In the genomic region with DNA sequence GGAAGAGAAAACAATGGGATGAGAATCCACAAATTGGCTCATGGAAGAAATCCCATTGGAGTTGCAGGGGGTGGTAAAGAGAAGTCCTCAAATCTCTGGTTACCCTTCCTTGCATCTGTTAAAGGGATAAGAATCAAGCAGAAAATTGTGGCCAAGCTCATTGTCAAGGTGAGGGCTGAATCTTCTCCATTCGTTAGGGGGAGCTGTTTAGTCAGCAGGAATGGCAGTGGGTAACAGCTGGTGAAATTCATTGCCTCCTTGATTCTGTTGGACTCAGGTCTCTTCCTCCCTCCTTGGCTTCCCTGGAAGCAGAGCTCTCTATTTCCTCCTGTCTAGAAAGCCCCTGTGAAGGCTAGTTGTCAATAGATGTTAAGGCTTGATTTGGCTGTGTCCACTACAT, we compare ENCODE assay signal across 12 cellular contexts.
A peak's percentile ranks its signal among the peaks of the same experiment; 100 is the strongest.
DNase-seq lines count a peak whose midpoint lies in the region; ATAC-seq and TF ChIP-seq lines count a peak whose summit lies in the region.
"Had no signal": no experiment of that assay in that cellular context is flagged by ENCODE, and none has a peak within 500 bp of the region (broad histone marks: within the 10 kb centered on the region; RNA-seq: fewer than 3 reads in every experiment).

No MANE protein-coding gene starts in this region.

- no peaks in the 10 kb centered on the region for H3K79me2 ChIP-seq in OCI-LY7 (ENCODE audit: insufficient read depth, low read depth, low read length)

- no peak overlapping the region for H3K27ac ChIP-seq in OCI-LY7 (ENCODE audit: low read depth, low read length, poor library complexity, severe bottlenecking)

- H3K9me3 ChIP-seq in OCI-LY7 (ENCODE audit: low read length), result no peaks in the 10 kb centered on the region

- H3K4me3 ChIP-seq in OCI-LY7 (ENCODE audit: low read depth, low read length, poor library complexity, severe bottlenecking), result no peak overlapping the region
- H3K4me3 ChIP-seq in fibroblast of mammary gland (ENCODE audit: control insufficient read depth, low read depth, low read length), result no peak overlapping the region

- in situ Hi-C loops in ACHN (cut with HindIII; ENCODE audit: low pct_ligation_motif_present, low pct_unique_long_range_greater_than_20kb, low sequenced_read_pairs) (no loop called here), GM13977 (cut with MboI; ENCODE audit: low pct_unique_long_range_greater_than_20kb, low sequenced_read_pairs, unreplicated experiment) (no loop called here)

- TF ChIP-seq POLR2A in GM18505 (IDR thresholded peaks at IDR 0.05; ENCODE audit: borderline replicate concordance, extremely low read depth, insufficient read depth, insufficient read length), result no peak

- no peak overlapping the region for H3K4me2 ChIP-seq in OCI-LY7 (ENCODE audit: low read length)

- no TSS peak for BruUV-seq in OCI-LY7 (replicated peaks; lab: Mats Ljungman, UMichigan)

- H3K9me2 ChIP-seq in OCI-LY7 (ENCODE audit: insufficient read depth, low read length), result no peaks in the 10 kb centered on the region

- H3K4me1 ChIP-seq in OCI-LY7 (ENCODE audit: insufficient read depth, low read length, poor library complexity, severe bottlenecking), result no peaks in the 10 kb centered on the region

- no peak overlapping the region for H2AFZ ChIP-seq in OCI-LY7 (ENCODE audit: low read length)

- POLR2A ChIA-PET in OCI-LY7 (lab: Charles Lee), result interaction anchor here (0.6 to 1.5 kb wide), 3 partner anchors 9 to 19 kb away, joined by 3 to 4 read pairs (median 4); no protein-coding TSS in a partner anchor

- DNase-seq in ACHN (peak; percentile 11), GM13977 (ENCODE audit: low spot score) (no peak), OCI-LY7 (ENCODE audit: low spot score) (no peak), fibroblast of mammary gland (ENCODE audit: low read depth) (peak; percentile 36), cerebellar nuclear complex (lab: John Stamatoyannopoulos, UW) (no peak), NOMO-1 treated with dmso at 0.1 percent for 144 hours (lab: John Stamatoyannopoulos, UW; ENCODE audit: unreplicated experiment) (no peak)
- DNase-seq: CD8-positive, alpha-beta T cell; GOT3; NCI-H345; T-helper 9 cell had no signal

- CTCF ChIA-PET in OCI-LY7 (lab: Charles Lee; ENCODE audit: unreplicated experiment), result no interaction called here

- no peaks in the 10 kb centered on the region for H4K20me1 ChIP-seq in OCI-LY7 (ENCODE audit: insufficient read depth, low read length)

- TF ChIP-seq CTCF in GM13977 (IDR thresholded peaks at IDR 0.05; ENCODE audit: extremely low read depth, insufficient read depth, missing control alignments) (peak; percentile 6), OCI-LY7 (conservative IDR thresholded peaks at IDR 0.05; ENCODE audit: low read length) (peak; percentile 44), fibroblast of mammary gland (conservative IDR thresholded peaks at IDR 0.05; ENCODE audit: control insufficient read depth, insufficient read depth, low read depth, low read length) (peak; percentile 60)

- ATAC-seq in GM18505 (IDR thresholded peaks at IDR 0.05; ENCODE audit: unreplicated experiment) (no peak), GM21528 (IDR thresholded peaks at IDR 0.05; ENCODE audit: low FRiP score, unreplicated experiment) (no peak)
- ATAC-seq: CD8-positive, alpha-beta T cell had no signal

- no peaks in the 10 kb centered on the region for H3K36me3 ChIP-seq in OCI-LY7 (ENCODE audit: insufficient read depth, low read length)

- intact Hi-C loops in OCI-LY7 (cut with micrococcal nuclease; ENCODE audit: unreplicated experiment), result no loop called here

Comparison
In these comparisons a context has a peak if more than half of its experiments do, and no peak if none do; other contexts are left out.
1. DNase-seq: peak in ACHN (single experiment) and fibroblast of mammary gland (single experiment); none in GM13977 (single experiment), OCI-LY7 (single experiment), cerebellar nuclear complex (0 of 2) and NOMO-1 treated with dmso at 0.1 percent for 144 hours (single experiment).
2. CTCF ChIP-seq: peak in every context shown above with its lines; median percentile 60 in fibroblast of mammary gland; 44 in OCI-LY7; 6 in GM13977.